Comparison of ENCODE assay signal across 2 cellular contexts in the genomic region with DNA sequence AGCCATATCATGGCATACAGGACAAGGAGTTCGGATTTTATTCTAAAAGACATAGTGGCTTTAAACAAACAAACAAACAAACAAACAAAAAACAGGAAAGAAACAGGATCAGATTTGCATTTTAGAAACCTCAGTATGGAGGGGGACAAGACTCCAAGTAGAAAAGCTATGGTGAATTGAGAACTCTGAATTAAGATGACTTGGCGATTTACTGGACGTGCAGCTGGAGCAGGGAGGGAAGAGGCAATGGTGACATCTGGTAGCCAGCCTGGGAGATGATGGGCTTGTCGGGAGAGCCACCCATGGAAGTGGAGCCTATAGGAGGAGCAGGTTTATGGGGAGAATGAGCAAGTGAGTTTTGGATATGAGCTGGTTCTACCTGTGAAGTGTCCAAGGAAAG.
TF ChIP-seq lines count a peak whose summit lies in the region.

No MANE protein-coding gene starts in this region.

TF ChIP-seq in HepG2, 621 proteins besides CTCF, POLR2A, EP300 and RAD21:
- no peak for TF ChIP-seq ARNTL (CRISPR knock-in tag; IDR thresholded peaks at IDR 0.05)
- no peak for TF ChIP-seq TCF7L2 (IDR thresholded peaks at IDR 0.05; ENCODE audit: low read depth, low read length)
- 0 out of 4 replicates have a peak, but pooled peaks have one; percentile 6 to 30 for TF ChIP-seq MAFK (conservative IDR thresholded peaks at IDR 0.05 in 1 of 2, IDR thresholded peaks at IDR 0.05 in 1 of 2; ENCODE audit: low read length in 2 of 2)

TF ChIP-seq in H1, 55 proteins besides CTCF, POLR2A, EP300 and RAD21:
- TF ChIP-seq HDAC2 (IDR thresholded peaks at IDR 0.05; ENCODE audit: borderline replicate concordance in 1 of 2, low read depth in 2 of 2, low read length in 2 of 2) (no peak), CHD1 (IDR thresholded peaks at IDR 0.05; ENCODE audit: low read depth, low read length) (no peak), KDM1A (IDR thresholded peaks at IDR 0.05; ENCODE audit: borderline replicate concordance, low read length) (no peak), GABPA (IDR thresholded peaks at IDR 0.05; ENCODE audit: borderline replicate concordance, insufficient read depth, low read length) (no peak), ZNF274 (IDR thresholded peaks at IDR 0.05; ENCODE audit: borderline replicate concordance, extremely low read depth, low read length) (no peak), RXRA (IDR thresholded peaks at IDR 0.05; ENCODE audit: insufficient read depth, low read depth, low read length) (no peak), USF2 (IDR thresholded peaks at IDR 0.05; ENCODE audit: low read length) (no peak), SP2 (IDR thresholded peaks at IDR 0.05; ENCODE audit: low read length) (no peak)
